Comparison of ENCODE assay signal across 13 cellular contexts in genomic region chr11:86952933-86953637, GRCh38. TPM values are rescaled to one million over a fixed set of nuclear protein-coding genes. Genes with fewer than 3 reads are reported as not detected.
DNase-seq lines count a peak whose midpoint lies in the region; ATAC-seq and TF ChIP-seq lines count a peak whose summit lies in the region.
"Had no signal": no experiment of that assay in that cellular context is flagged by ENCODE, and none has a peak within 500 bp of the region (broad histone marks: within the 10 kb centered on the region; RNA-seq: fewer than 3 reads in every experiment).

No MANE protein-coding gene starts in this region.

- H3K9ac ChIP-seq in mesendoderm (ENCODE audit: low read length), result peak overlapping the region; percentile 46
- H3K9ac ChIP-seq: KMS-11 had no signal

- no peaks in the 10 kb centered on the region for H3K9me3 ChIP-seq in thyroid gland

- H3K36me3 Mint-ChIP-seq in activated CD4-positive, alpha-beta memory T cell treated with anti-CD3 and anti-CD28 coated beads for 36 hours, result no peaks in the 10 kb centered on the region

- H3K4ac ChIP-seq in mesendoderm (ENCODE audit: low read depth, low read length), result no peak overlapping the region

- no peak overlapping the region for H2BK120ac ChIP-seq in mesendoderm (ENCODE audit: low read depth, low read length)

- H3K4me1 ChIP-seq in mesendoderm (ENCODE audit: control insufficient read depth, low read depth, low read length) (peaks cover 8% of the 10 kb centered on the region), thyroid gland (peaks cover 29 to 31% of the 10 kb centered on the region in 2 donors)

- no peak overlapping the region for H4K8ac ChIP-seq in mesendoderm (ENCODE audit: low read depth, low read length)

- H3K27ac ChIP-seq in mesendoderm (ENCODE audit: low read depth, low read length) (no peak overlapping the region), thyroid gland (peak overlapping the region; percentile 61 to 93 (median 84))
- H3K27ac ChIP-seq: 22Rv1, KMS-11 had no signal

- ATAC-seq in HG03432 (IDR thresholded peaks at IDR 0.05; ENCODE audit: unreplicated experiment), result no peak

- POLR2A ChIA-PET in activated CD4-positive, alpha-beta memory T cell treated with anti-CD3 and anti-CD28 coated beads for 36 hours (lab: Charles Lee), result no interaction called here

- no peak overlapping the region for H4K5ac ChIP-seq in mesendoderm (ENCODE audit: low read length)

- no peak overlapping the region for H3K23ac ChIP-seq in mesendoderm (ENCODE audit: low read length)

- peaks cover 19% of the 10 kb centered on the region for H3K79me1 ChIP-seq in mesendoderm (ENCODE audit: low read length)

- H3K4me3 ChIP-seq in mesendoderm (ENCODE audit: low read length), result peak overlapping the region; percentile 3
- peak overlapping the region in 1 of 3 donors; percentile 99 for H3K4me3 ChIP-seq in thyroid gland (replicated peaks in 1 of 3)

- H2AK5ac ChIP-seq in mesendoderm (ENCODE audit: low read length), result no peak overlapping the region

- peak overlapping the region; percentile 43 for H3K4me2 ChIP-seq in mesendoderm (ENCODE audit: low read length)
- H3K4me2 ChIP-seq: KMS-11 had no signal

- WGBS in mesendoderm (ENCODE audit: extremely low coverage, insufficient coverage, low lambda C conversion rate), result no CpG with 5 or more reads among the region's 2 CpGs
- 53 to 61% methylated on average over 2 of the region's 2 CpGs for WGBS in thyroid gland, 2 donors

- no peak overlapping the region for H3K4me3 Mint-ChIP-seq in activated CD4-positive, alpha-beta memory T cell treated with anti-CD3 and anti-CD28 coated beads for 36 hours

- H3K27me3 Mint-ChIP-seq in activated CD4-positive, alpha-beta memory T cell treated with anti-CD3 and anti-CD28 coated beads for 36 hours, result peaks cover 34% of the 10 kb centered on the region

- no peak for TF ChIP-seq POLR2A in thyroid gland (IDR thresholded peaks at IDR 0.05)

- H2BK5ac ChIP-seq in mesendoderm (ENCODE audit: low read length), result no peak overlapping the region

- no peak overlapping the region for H3K56ac ChIP-seq in mesendoderm (ENCODE audit: low read length)

- CTCF ChIA-PET in activated CD4-positive, alpha-beta memory T cell treated with anti-CD3 and anti-CD28 coated beads for 36 hours (lab: Charles Lee), result interaction anchor here (1.2 kb wide), 1 partner anchor 18 kb away, joined by 4 read pairs; no protein-coding TSS in a partner anchor

- no peak overlapping the region for H3K27ac Mint-ChIP-seq in activated CD4-positive, alpha-beta memory T cell treated with anti-CD3 and anti-CD28 coated beads for 36 hours

- H2BK15ac ChIP-seq in mesendoderm (replicated peaks; ENCODE audit: low read depth), result no peak overlapping the region

- no peaks in the 10 kb centered on the region for H3K27me3 ChIP-seq in mesendoderm (ENCODE audit: insufficient read depth, low read length, poor library complexity)
- H3K27me3 ChIP-seq in thyroid gland, result no peaks in the 10 kb centered on the region

- H3K79me2 ChIP-seq in mesendoderm (ENCODE audit: control insufficient read depth, insufficient read depth, low read length), result peaks cover 50% of the 10 kb centered on the region

- H3K18ac ChIP-seq in mesendoderm (ENCODE audit: low read length), result no peak overlapping the region

- no peak for TF ChIP-seq CTCF in thyroid gland (IDR thresholded peaks at IDR 0.05)

- no peaks in the 10 kb centered on the region for H3K36me3 ChIP-seq in mesendoderm (ENCODE audit: control insufficient read depth, insufficient read depth, low read length)
- H3K36me3 ChIP-seq in thyroid gland, result peaks cover 0 to 4% of the 10 kb centered on the region in 2 donors

- peak; percentile 37 for DNase-seq in DMS 273 (lab: John Stamatoyannopoulos, UW; ENCODE audit: unreplicated experiment)
- DNase-seq in DMS 273 treated with DMSO at 0.1 percent for 48 hours (lab: John Stamatoyannopoulos, UW), result no peak
- peak; percentile 51 for DNase-seq in dermis blood vessel endothelial cell
- DNase-seq in mesendoderm, result no peak
- no peak for DNase-seq in thyroid gland
- DNase-seq in activated CD4-positive, alpha-beta memory T cell treated with anti-CD3 and anti-CD28 coated beads for 36 hours, result no peak
- no peak for DNase-seq in AML-193 (lab: John Stamatoyannopoulos, UW)
- DNase-seq: activated CD8-positive, alpha-beta memory T cell treated with anti-CD3 and anti-CD28 coated beads, Interleukin-2, amount 50 U/mL, for 48 hours; cortex of kidney; NCI-H2227 treated with DMSO at 0.1 percent for 48 hours had no signal

- intact Hi-C loops in thyroid gland (cut with DNase I), result no loop called here
- intact Hi-C loops in activated CD4-positive, alpha-beta memory T cell treated with anti-CD3 and anti-CD28 coated beads for 36 hours (cut with micrococcal nuclease), result no loop called here

- H3K9me3 Mint-ChIP-seq in activated CD4-positive, alpha-beta memory T cell treated with anti-CD3 and anti-CD28 coated beads for 36 hours, result no peaks in the 10 kb centered on the region

- H3K4me1 Mint-ChIP-seq in activated CD4-positive, alpha-beta memory T cell treated with anti-CD3 and anti-CD28 coated beads for 36 hours (ENCODE audit: low read depth), result peaks cover 9% of the 10 kb centered on the region

RNA-seq across cellular contexts. Expression of gene FZD4, which starts 2.1 kb away (rescaled TPM):
- 185 and 214 TPM in 2 replicates for total RNA-seq in dermis blood vessel endothelial cell
- 4.7 TPM for polyA plus RNA-seq in mesendoderm (2013, experiment 1 of 2)
- 4.2 TPM for polyA plus RNA-seq in mesendoderm (2013, experiment 2 of 2)
- 10 to 100 TPM; 32.9 to 70.8 (median 48.0) TPM for total RNA-seq in thyroid gland
- under 1 TPM; 0.33 to 0.36 TPM for total RNA-seq in activated CD4-positive, alpha-beta memory T cell treated with anti-CD3 and anti-CD28 coated beads for 36 hours

Comparison
In these comparisons a context has a peak if more than half of its experiments do, and no peak if none do; other contexts are left out.
1. DNase-seq: peak in DMS 273 (single experiment) and dermis blood vessel endothelial cell (single experiment); none in DMS 273 treated with DMSO at 0.1 percent for 48 hours (single experiment), mesendoderm (single experiment), thyroid gland (0 of 2), activated CD4-positive, alpha-beta memory T cell treated with anti-CD3 and anti-CD28 coated beads for 36 hours (single experiment) and AML-193 (0 of 2).
2. RNA of gene FZD4, which starts 2.1 kb away (total RNA-seq): 185 to 214 TPM in dermis blood vessel endothelial cell and 32.9 to 70.8 TPM in thyroid gland; 0.33 to 0.36 TPM in activated CD4-positive, alpha-beta memory T cell treated with anti-CD3 and anti-CD28 coated beads for 36 hours; every median in the first group is over 10 times any median in the second.